ENCODE assay signal across 8 cellular contexts in genomic region chr6:116278853-116279231, GRCh38. TPM values are rescaled to one million over a fixed set of nuclear protein-coding genes. Genes with fewer than 3 reads are reported as not detected.
DNase-seq lines count a peak whose midpoint lies in the region; TF ChIP-seq lines count a peak whose summit lies in the region.

No MANE protein-coding gene starts in this region.

- H4K5ac ChIP-seq in mesendoderm (ENCODE audit: low read length) = no peak overlapping the region

- H3K4me2 ChIP-seq in mesendoderm (ENCODE audit: low read length) = peak overlapping the region; percentile 81

- no peak overlapping the region for H3K18ac ChIP-seq in mesendoderm (ENCODE audit: low read length)

- peak overlapping the region; percentile 99 for H3K4me3 Mint-ChIP-seq in chondrocyte (ENCODE audit: unreplicated experiment)

- H2BK120ac ChIP-seq in mesendoderm (ENCODE audit: low read depth, low read length) = no peak overlapping the region

- H3K4me1 ChIP-seq in NT2/D1 (ENCODE audit: insufficient read depth, insufficient read length) (no peaks in the 10 kb centered on the region), mesendoderm (ENCODE audit: control insufficient read depth, low read depth, low read length) (peaks cover 4% of the 10 kb centered on the region), tibial artery (peaks cover 0 to 56% (median 31%) of the 10 kb centered on the region in 4 donors)

- H3K9ac ChIP-seq in NT2/D1 (ENCODE audit: insufficient read length, low read depth) (peak overlapping the region; percentile 94), mesendoderm (ENCODE audit: low read length) (peak overlapping the region; percentile 82)

- H3K36me3 ChIP-seq in NT2/D1 (ENCODE audit: insufficient read depth, insufficient read length, low read length) = peaks cover 20% of the 10 kb centered on the region
- H3K36me3 ChIP-seq in mesendoderm (ENCODE audit: control insufficient read depth, insufficient read depth, low read length) = no peaks in the 10 kb centered on the region
- peaks cover 5 to 15% (median 7%) of the 10 kb centered on the region in 3 donors for H3K36me3 ChIP-seq in tibial artery

- peaks cover 8% of the 10 kb centered on the region for H3K79me1 ChIP-seq in mesendoderm (ENCODE audit: low read length)

- DNase-seq in DMS53 (lab: John Stamatoyannopoulos, UW) (peak; percentile 60), DMS53 treated with DMSO at 0.1 percent for 48 hours (lab: John Stamatoyannopoulos, UW; ENCODE audit: unreplicated experiment) (no peak), NT2/D1 (ENCODE audit: low read depth, low spot score) (no peak), chondrocyte (ENCODE audit: low spot score) (peak; percentile 49), mesendoderm (no peak), tibial artery (peak; percentile 51 to 79), COR-L47 (lab: John Stamatoyannopoulos, UW) (no peak), glomerular visceral epithelial cell (ENCODE audit: extremely low spot score) (no peak)

- H3K27me3 ChIP-seq in NT2/D1 (ENCODE audit: insufficient read depth, insufficient read length) (no peaks in the 10 kb centered on the region), mesendoderm (ENCODE audit: insufficient read depth, low read length, poor library complexity) (no peaks in the 10 kb centered on the region), tibial artery (no peaks in the 10 kb centered on the region)

- H3K9me3 Mint-ChIP-seq in chondrocyte (ENCODE audit: low read depth) = no peaks in the 10 kb centered on the region

- WGBS in mesendoderm (ENCODE audit: extremely low coverage, insufficient coverage, low lambda C conversion rate) = no CpG with 5 or more reads among the region's 12 CpGs

- intact Hi-C loops in tibial artery (cut with DNase I; ENCODE audit: low total_unique reads) = no loop called here

- H2AK5ac ChIP-seq in mesendoderm (ENCODE audit: low read length) = no peak overlapping the region

- peak overlapping the region; percentile 98 for H3K27ac Mint-ChIP-seq in chondrocyte (ENCODE audit: unreplicated experiment)

- peaks cover 14% of the 10 kb centered on the region for H3K36me3 Mint-ChIP-seq in chondrocyte (ENCODE audit: low read depth)

- H3K9me3 ChIP-seq in NT2/D1 (ENCODE audit: insufficient read depth, low read length) (no peaks in the 10 kb centered on the region), tibial artery (no peaks in the 10 kb centered on the region)

- no peak overlapping the region for H3K4ac ChIP-seq in mesendoderm (ENCODE audit: low read depth, low read length)

- TF ChIP-seq CTCF in chondrocyte (IDR thresholded peaks at IDR 0.05) (no peak), tibial artery (IDR thresholded peaks at IDR 0.05) (no peak)

- no peak overlapping the region for H2BK15ac ChIP-seq in mesendoderm (replicated peaks; ENCODE audit: low read depth)

- peaks cover 59% of the 10 kb centered on the region for H3K4me1 Mint-ChIP-seq in chondrocyte (ENCODE audit: low read depth)

- H3K4me3 ChIP-seq in NT2/D1 (ENCODE audit: insufficient read length, low read depth) (peak overlapping the region; percentile 90), mesendoderm (ENCODE audit: low read length) (peak overlapping the region; percentile 58), tibial artery (peak overlapping the region; percentile 80 to 85)

- no peak overlapping the region for H4K8ac ChIP-seq in mesendoderm (ENCODE audit: low read depth, low read length)

- no peak overlapping the region for H2BK5ac ChIP-seq in mesendoderm (ENCODE audit: low read length)

- H3K56ac ChIP-seq in mesendoderm (ENCODE audit: low read length) = peak overlapping the region; percentile 97

- peaks cover 24% of the 10 kb centered on the region for H3K79me2 ChIP-seq in mesendoderm (ENCODE audit: control insufficient read depth, insufficient read depth, low read length)

- H3K27ac ChIP-seq in mesendoderm (ENCODE audit: low read depth, low read length) (peak overlapping the region; percentile 40), tibial artery (peak overlapping the region; percentile 98 to 99)

- H3K23ac ChIP-seq in mesendoderm (ENCODE audit: low read length) = no peak overlapping the region

- no peaks in the 10 kb centered on the region for H3K27me3 Mint-ChIP-seq in chondrocyte (ENCODE audit: low read depth)

RNA-seq across cellular contexts. Expression of gene TSPYL1, which starts 0.9 kb away (rescaled TPM):
- 66.0 to 76.8 TPM (median 67.4 TPM) in 3 replicates for total RNA-seq in chondrocyte
- polyA plus RNA-seq in mesendoderm (2013, experiment 1 of 2) = 46.8 TPM
- polyA plus RNA-seq in mesendoderm (2013, experiment 2 of 2) = 46.9 TPM

RNA-seq across cellular contexts. Expression of gene TSPYL4, which starts 25.0 kb away (rescaled TPM):
- 27.2 to 33.1 TPM (median 27.6 TPM) in 3 replicates for total RNA-seq in chondrocyte
- polyA plus RNA-seq in mesendoderm (2013, experiment 1 of 2) = 22.8 TPM
- 21.8 TPM for polyA plus RNA-seq in mesendoderm (2013, experiment 2 of 2)

Comparison
In these comparisons a context has a peak if more than half of its experiments do, and no peak if none do; other contexts are left out.
1. DNase-seq: peak in DMS53 (single experiment), chondrocyte (single experiment) and tibial artery (2 of 2); none in DMS53 treated with DMSO at 0.1 percent for 48 hours (single experiment), NT2/D1 (single experiment), mesendoderm (single experiment), COR-L47 (single experiment) and glomerular visceral epithelial cell (single experiment).
2. Peak in every context shown above with its lines, with median percentiles within 50 percentile points of each other: H3K4me3 ChIP-seq.